Comparison of ENCODE assay signal across 8 cellular contexts in the genomic region with DNA sequence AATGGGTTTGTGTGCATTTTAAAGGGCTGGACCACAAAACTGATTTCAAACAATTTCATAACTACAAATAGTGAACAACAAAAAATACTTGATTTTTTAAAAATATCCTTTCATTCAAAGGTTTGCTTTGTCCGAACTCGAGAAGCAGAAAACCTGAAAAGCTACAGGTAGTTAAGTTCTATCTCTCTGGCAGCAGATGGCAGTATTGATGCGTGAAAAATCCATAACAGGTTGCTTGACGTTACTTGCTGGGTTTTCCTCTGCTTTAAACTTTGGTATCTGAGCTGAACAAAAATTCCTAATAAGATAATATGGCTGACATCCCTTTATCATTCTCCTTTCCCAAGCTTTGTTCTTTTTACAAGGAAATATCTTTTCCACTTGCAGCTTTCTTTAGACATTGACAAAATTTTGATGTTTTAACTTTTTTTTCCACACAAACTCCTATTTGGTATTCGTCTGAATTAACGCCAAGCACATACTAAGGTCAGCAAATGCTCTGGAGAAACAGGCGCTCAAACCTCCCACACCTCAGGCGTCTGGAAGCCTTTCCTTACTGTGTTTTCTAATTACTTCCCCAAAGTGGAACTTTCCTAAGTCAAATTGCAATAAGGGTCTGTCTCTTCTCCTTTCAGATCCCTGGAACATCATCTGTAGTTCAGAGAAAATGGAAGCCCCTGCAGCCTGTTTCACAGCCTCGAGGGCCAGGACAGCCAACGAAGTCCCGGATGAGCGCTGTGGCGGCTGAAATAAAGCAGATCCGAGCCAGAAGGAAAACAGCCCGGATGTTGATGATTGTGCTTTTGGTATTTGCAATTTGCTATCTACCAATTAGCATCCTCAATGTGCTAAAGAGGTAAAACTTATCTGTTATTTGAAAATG. TPM values are rescaled to one million over a fixed set of nuclear protein-coding genes. Genes with fewer than 3 reads are reported as not detected.
DNase-seq lines count a peak whose midpoint lies in the region; ATAC-seq and TF ChIP-seq lines count a peak whose summit lies in the region.

No MANE protein-coding gene starts in this region.

- TF ChIP-seq POLR2A in uterus (IDR thresholded peaks at IDR 0.05): no peak

- DNase-seq in A172 (ENCODE audit: low spot score): peak; percentile 51
- DNase-seq in NCI-H748 (lab: John Stamatoyannopoulos, UW; ENCODE audit: unreplicated experiment): peak; percentile 78
- DNase-seq in MCF 10A (ENCODE audit: unreplicated experiment): peak; percentile 72
- peak; percentile 51 for DNase-seq in kidney glomerular epithelial cell (lab: John Stamatoyannopoulos, UW)
- peak; percentile 14 to 18 for DNase-seq in uterus

- H3K36me3 Mint-ChIP-seq in MCF 10A (ENCODE audit: insufficient read depth, unreplicated experiment): no peaks in the 10 kb centered on the region

- TF ChIP-seq CTCF in GM12875 (IDR thresholded peaks at IDR 0.05; ENCODE audit: borderline replicate concordance, insufficient read depth, low read depth, low read length): peak; percentile 55; the same call in 1 of the 2 replicates
- TF ChIP-seq CTCF in MCF 10A (IDR thresholded peaks at IDR 0.05; ENCODE audit: unreplicated experiment): peak; percentile 64
- TF ChIP-seq CTCF in uterus (IDR thresholded peaks at IDR 0.05): peak; percentile 16 to 45 (median 36)

- ATAC-seq in HG03469 (IDR thresholded peaks at IDR 0.05; ENCODE audit: unreplicated experiment) (peak; percentile 80), HG03139 (IDR thresholded peaks at IDR 0.05; ENCODE audit: unreplicated experiment) (no peak)

- POLR2A ChIA-PET in MCF 10A (lab: Yijun Ruan, JAX): interaction anchor here (0.7 to 1.0 kb wide), 4 partner anchors 10 to 606 kb away, joined by 3 to 4 read pairs (median 3); no protein-coding TSS in a partner anchor

- no peaks in the 10 kb centered on the region for H3K4me1 ChIP-seq in uterus

- no peak overlapping the region for H3K27ac Mint-ChIP-seq in MCF 10A (ENCODE audit: low read depth, unreplicated experiment)

- no peak overlapping the region for H3K27ac ChIP-seq in uterus

- no peak overlapping the region for H3K4me3 Mint-ChIP-seq in MCF 10A (ENCODE audit: unreplicated experiment)

- H3K4me3 ChIP-seq in GM12875 (ENCODE audit: low read depth, low read length) (no peak overlapping the region), uterus (peak overlapping the region in 1 of 2 donors; percentile 5)

- H3K9me3 Mint-ChIP-seq in MCF 10A (ENCODE audit: unreplicated experiment): no peaks in the 10 kb centered on the region

- no TSS peak for BruUV-seq in MCF 10A (replicated peaks; lab: Mats Ljungman, UMichigan)

- CTCF ChIA-PET in MCF 10A (lab: Yijun Ruan, JAX): interaction anchor here (0.5 to 4.8 kb wide), 38 partner anchors 9 to 1422 kb away, joined by 3 to 90 read pairs (median 3); no protein-coding TSS in a partner anchor

- H3K9me3 ChIP-seq in uterus: no peaks in the 10 kb centered on the region

- H3K27me3 Mint-ChIP-seq in MCF 10A (ENCODE audit: insufficient read depth, unreplicated experiment): no peaks in the 10 kb centered on the region

- intact Hi-C loops in MCF 10A (cut with micrococcal nuclease): loop anchor here (1.0 to 5.0 kb wide), 4 partner anchors 168 to 1015 kb away; no protein-coding TSS in a partner anchor
- intact Hi-C loops in uterus (cut with DNase I; ENCODE audit: low total_unique reads): no loop called here

- H3K36me3 ChIP-seq in uterus: no peaks in the 10 kb centered on the region

- H3K4me1 Mint-ChIP-seq in MCF 10A (ENCODE audit: insufficient read depth, unreplicated experiment): no peaks in the 10 kb centered on the region

- peaks cover 0 to 8% of the 10 kb centered on the region in 2 donors for H3K27me3 ChIP-seq in uterus

RNA-seq across cellular contexts. Expression of a gene that starts 50.3 kb away (rescaled TPM):
- not detected in 2 replicates for total RNA-seq in A172 (2014; rRNA removed; shearing (Covaris generic))
- total RNA-seq in MCF 10A (2022): not detected in 2 replicates
- total RNA-seq in uterus: not detected

Comparison
In these comparisons a context has a peak if more than half of its experiments do, and no peak if none do; other contexts are left out.
1. DNase-seq: peak in every context shown above with its lines; median percentile 78 in NCI-H748; 72 in MCF 10A; 51 in A172; 51 in kidney glomerular epithelial cell; 16 in uterus.